12 cellular contexts compared by ENCODE assay signal in genomic region chr20:37522258-37523011, GRCh38. TPM values are rescaled to one million over a fixed set of nuclear protein-coding genes. Genes with fewer than 3 reads are reported as not detected.
A peak's percentile ranks its signal among the peaks of the same experiment; 100 is the strongest.
DNase-seq lines count a peak whose midpoint lies in the region; ATAC-seq, FAIRE-seq and TF ChIP-seq lines count a peak whose summit lies in the region.
"Had no signal": no experiment of that assay in that cellular context is flagged by ENCODE, and none has a peak within 500 bp of the region (broad histone marks: within the 10 kb centered on the region; RNA-seq: fewer than 3 reads in every experiment).

No MANE protein-coding gene starts in this region.

- FAIRE-seq in H1 (lab: Jason Lieb, UNC) = peak; percentile 62

- peak; percentile 84 for DNase-seq in NCI-H2227 (lab: John Stamatoyannopoulos, UW; ENCODE audit: unreplicated experiment)
- DNase-seq in H1 (ENCODE audit: low read depth in 1 of 2, low spot score in 2 of 2) = peak in 1 of 2 experiments; percentile 57
- peak; percentile 51 to 86 for DNase-seq in lower leg skin (ENCODE audit: low spot score in 2 of 2)
- DNase-seq in superior temporal gyrus (ENCODE audit: extremely low spot score) = peak; percentile 24
- DNase-seq in Calu3 = no peak
- no peak for DNase-seq in activated gamma-delta T cell treated with Interleukin-2 at 50 U/mL for 16 hours
- DNase-seq: activated CD4-positive, alpha-beta T cell treated with anti-CD3 and anti-CD28 coated beads, Interleukin-2, amount 50 U/mL, for 4 hours; DMS79 treated with DMSO at 0.1 percent for 48 hours had no signal

- intact Hi-C loops in lower leg skin (cut with DNase I; ENCODE audit: low total_unique reads) (no loop called here), Calu3 (cut with micrococcal nuclease; ENCODE audit: unreplicated experiment) (no loop called here)

- peak overlapping the region; percentile 75 to 87 for H3K4me2 ChIP-seq in H1 (ENCODE audit: insufficient read depth in 1 of 2, low read depth in 2 of 2, low read length in 2 of 2)
- H3K4me2 ChIP-seq: KMS-11 had no signal

- H2BK5ac ChIP-seq in H1 (ENCODE audit: low read depth, low read length) = no peak overlapping the region

- no peak overlapping the region for H3K14ac ChIP-seq in H1 (ENCODE audit: insufficient read length)

- CTCF ChIA-PET in H1 (lab: Charles Lee; ENCODE audit: partially characterized antibody) (interaction anchor here (1.6 to 2.3 kb wide), 2 partner anchors 126 to 130 kb away, joined by 6 to 9 read pairs; no protein-coding TSS in a partner anchor), Calu3 (lab: Charles Lee) (no interaction called here)

- 47% methylated on average over 19 of the region's 37 CpGs; no CpG with 5 or more reads in 1 of the 2 experiments for WGBS in H1 (ENCODE audit: extremely low coverage in 1 of 2, insufficient coverage in 1 of 2, insufficient read length in 1 of 2, insufficient replicate concordance in 2 of 2, low coverage in 1 of 2, low lambda C conversion rate in 2 of 2, missing lambda C conversion rate in 1 of 2), 2 experiments
- WGBS in lower leg skin, 2 donors = 35 to 47% methylated on average over 18 to 20 of the region's 37 CpGs

- no peak overlapping the region for H2BK12ac ChIP-seq in H1 (ENCODE audit: low read depth, low read length)

- H3K23ac ChIP-seq in H1 (ENCODE audit: insufficient read length) = no peak overlapping the region

- no peak for TF ChIP-seq CTCF in H1 (IDR thresholded peaks at IDR 0.05; ENCODE audit: control extremely low read depth in 1 of 3, insufficient read depth in 1 of 3, low read depth in 1 of 3, low read length in 3 of 3)
- TF ChIP-seq CTCF in lower leg skin (IDR thresholded peaks at IDR 0.05) = no peak
- no peak for TF ChIP-seq CTCF in Calu3 (IDR thresholded peaks at IDR 0.05; ENCODE audit: unreplicated experiment)

- peaks cover 37% of the 10 kb centered on the region for H3K79me1 ChIP-seq in H1 (ENCODE audit: low read depth, low read length)

- H3K4me3 Mint-ChIP-seq in Calu3 (ENCODE audit: low read depth, unreplicated experiment) = no peak overlapping the region

- H3K36me3 ChIP-seq in H1 (ENCODE audit: control insufficient read depth in 2 of 4, insufficient read depth in 4 of 4, low read length in 3 of 4) = peaks cover 0 to 10% (median 6%) of the 10 kb centered on the region in 4 experiments; a peak in 5 of 8 replicates

- peaks cover 63% of the 10 kb centered on the region for H3K36me3 Mint-ChIP-seq in Calu3 (ENCODE audit: insufficient read depth, unreplicated experiment)

- peaks cover 2% of the 10 kb centered on the region for H3K9me3 Mint-ChIP-seq in Calu3 (ENCODE audit: low read depth, unreplicated experiment)

- no peak for TF ChIP-seq EP300 in H1 (IDR thresholded peaks at IDR 0.05; ENCODE audit: borderline replicate concordance in 1 of 2, low read depth in 2 of 2, low read length in 2 of 2)

- no peaks in the 10 kb centered on the region for H3K27me3 Mint-ChIP-seq in Calu3 (ENCODE audit: unreplicated experiment)

- BruUV-seq in Calu3 (replicated peaks; lab: Mats Ljungman, UMichigan) = no TSS peak

- H3K23me2 ChIP-seq in H1 (ENCODE audit: low read depth, low read length) = peaks cover 6% of the 10 kb centered on the region; the same call in 1 of the 2 replicates

- H4K20me1 ChIP-seq in H1 (replicated peaks in 1 of 2; ENCODE audit: control insufficient read depth in 1 of 2, insufficient read depth in 2 of 2, low read length in 2 of 2) = peaks cover 15 to 44% of the 10 kb centered on the region in 2 experiments

- H2BK120ac ChIP-seq in H1 (replicated peaks; ENCODE audit: low read depth, low read length) = no peak overlapping the region

- POLR2A ChIA-PET in H1 (lab: Charles Lee; ENCODE audit: partially characterized antibody) = interaction anchor here (0.6 to 3.9 kb wide), 9 partner anchors 8 to 912 kb away, joined by 3 to 20 read pairs (median 7); no protein-coding TSS in a partner anchor

- no peak overlapping the region for H3K18ac ChIP-seq in H1 (ENCODE audit: extremely low read depth, low read length)

- peaks cover 26% of the 10 kb centered on the region for H3K4me1 Mint-ChIP-seq in Calu3 (ENCODE audit: low read depth, unreplicated experiment)

- H4K91ac ChIP-seq in H1 (replicated peaks; ENCODE audit: insufficient read length, low read length) = no peak overlapping the region

- no peak overlapping the region for H3K9ac ChIP-seq in H1 (replicated peaks in 1 of 4; ENCODE audit: extremely low read depth in 1 of 4, low read depth in 3 of 4, low read length in 3 of 4)
- H3K9ac ChIP-seq: KMS-11 had no signal

- no peak overlapping the region for H4K5ac ChIP-seq in H1 (ENCODE audit: insufficient read length, low read depth, low read length)

- no peak overlapping the region; the same call in 1 of the 2 replicates for H4K8ac ChIP-seq in H1 (ENCODE audit: extremely low read depth, insufficient read depth, low read length)

- no peak overlapping the region for H2AFZ ChIP-seq in H1 (ENCODE audit: low read length)

- H3K4me3 ChIP-seq in H1 (ENCODE audit: extremely low read depth in 1 of 4, insufficient read depth in 2 of 4, low read depth in 3 of 4, low read length in 4 of 4) (peak overlapping the region; percentile 23 to 66 (median 56); a peak in 5 of 8 replicates), lower leg skin (ENCODE audit: low read depth, poor library complexity, severe bottlenecking) (no peak overlapping the region)

- H3K56ac ChIP-seq in H1 (replicated peaks; ENCODE audit: insufficient read length, low read depth, low read length) = no peak overlapping the region

- peaks cover 15 to 48% (median 33%) of the 10 kb centered on the region in 4 experiments for H3K4me1 ChIP-seq in H1 (replicated peaks in 1 of 4; ENCODE audit: control insufficient read depth in 3 of 4, insufficient read depth in 4 of 4, low read length in 3 of 4)

- H3K9me3 ChIP-seq in H1 (ENCODE audit: insufficient read depth in 2 of 2, low read depth in 1 of 2, low read length in 1 of 2) = peaks cover 0 to 5% of the 10 kb centered on the region in 2 experiments; a peak in 1 of 4 replicates

- no peaks in the 10 kb centered on the region; a peak in 1 of 7 replicates for H3K27me3 ChIP-seq in H1 (replicated peaks in 1 of 4; ENCODE audit: control insufficient read depth in 3 of 4, extremely low read depth in 1 of 4, insufficient read depth in 3 of 4, low read length in 3 of 4)

- H3K79me2 ChIP-seq in H1 (ENCODE audit: control insufficient read depth in 1 of 2, insufficient read depth in 2 of 2, low read length in 2 of 2) = peaks cover 16 to 94% of the 10 kb centered on the region in 2 experiments

- TF ChIP-seq RAD21 in H1 (IDR thresholded peaks at IDR 0.05 in 1 of 2, conservative IDR thresholded peaks at IDR 0.05 in 1 of 2; ENCODE audit: low read depth in 2 of 2, low read length in 2 of 2) = no peak; a peak in 1 of 4 replicates

- H3K27ac ChIP-seq in H1 (ENCODE audit: low read depth, low read length) = no peak overlapping the region
- H3K27ac ChIP-seq: KMS-11 had no signal

- TF ChIP-seq POLR2A in H1 (IDR thresholded peaks at IDR 0.05; ENCODE audit: control extremely low read depth in 1 of 2, low read depth in 2 of 2, low read length in 2 of 2) (no peak), lower leg skin (IDR thresholded peaks at IDR 0.05) (no peak)

- H2BK20ac ChIP-seq in H1 (ENCODE audit: low read length) = no peak overlapping the region

- no peak overlapping the region for H2BK15ac ChIP-seq in H1 (ENCODE audit: low read length)

- H3K4ac ChIP-seq in H1 (replicated peaks; ENCODE audit: insufficient read length, low read depth, low read length) = no peak overlapping the region

- no peak overlapping the region for H3K27ac Mint-ChIP-seq in Calu3 (ENCODE audit: unreplicated experiment)

- no peak overlapping the region for H2AK5ac ChIP-seq in H1 (ENCODE audit: low read depth, low read length)

- ATAC-seq in HG03439 (IDR thresholded peaks at IDR 0.05; ENCODE audit: unreplicated experiment) = no peak
- ATAC-seq in GM18870 (IDR thresholded peaks at IDR 0.05; ENCODE audit: unreplicated experiment) = no peak

TF ChIP-seq in H1, 55 proteins besides CTCF, POLR2A, EP300 and RAD21:
- TF ChIP-seq MAX (IDR thresholded peaks at IDR 0.05) (0 out of 2 replicates have a peak, but pooled peaks have one; percentile 4), YY1 (IDR thresholded peaks at IDR 0.05; ENCODE audit: low read depth, low read length) (0 out of 2 replicates have a peak, but pooled peaks have one; percentile 12), TEAD4 (IDR thresholded peaks at IDR 0.05; ENCODE audit: low read depth, low read length) (peak; percentile 62), CREB1 (IDR thresholded peaks at IDR 0.05) (no peak), SP1 (IDR thresholded peaks at IDR 0.05; ENCODE audit: low read depth, low read length) (0 out of 2 replicates have a peak, but pooled peaks have one; percentile 20), POLR2AphosphoS5 (IDR thresholded peaks at IDR 0.05; ENCODE audit: low read depth, low read length) (0 out of 2 replicates have a peak, but pooled peaks have one; percentile 6), KDM1A (IDR thresholded peaks at IDR 0.05; ENCODE audit: borderline replicate concordance, low read length) (no peak)

RNA-seq across cellular contexts. Expression of gene NNAT, which starts 1.4 kb away (rescaled TPM):
- 66.8 and 71.5 TPM in 2 replicates for total RNA-seq in H1 (2021; fragmentation: NEBNext Ultra II Directional; extraction: Animal tissue kit (Norgen Biotek cat#: 25700))
- polyA plus RNA-seq in H1 (2011; rRNA removed) = 175 and 184 TPM in 2 replicates
- 189 TPM for polyA plus RNA-seq in H1 (2011; cell fraction: cytosol; rRNA removed)
- 108 TPM for polyA plus RNA-seq in H1 (2011; cell fraction: nucleus; rRNA removed)
- 95.7 to 129 TPM (median 122 TPM) in 4 replicates for polyA plus RNA-seq in H1 (2012, experiment 1 of 2)
- 151 TPM for polyA plus RNA-seq in H1 (2012, experiment 2 of 2)
- 60.7 TPM for polyA plus RNA-seq in H1 (2013, experiment 1 of 2)
- polyA plus RNA-seq in H1 (2013, experiment 2 of 2) = 75.9 TPM
- polyA minus RNA-seq in H1 (2011; rRNA and poly(A)+ RNA removed) = 52.9 and 63.8 TPM in 2 replicates
- 35.2 TPM for polyA minus RNA-seq in H1 (2011; cell fraction: cytosol; rRNA and poly(A)+ RNA removed)
- polyA minus RNA-seq in H1 (2011; cell fraction: nucleus; rRNA and poly(A)+ RNA removed) = 29.1 TPM
- total RNA-seq in lower leg skin = 1 to 10 TPM; 1.3 to 3.8 (median 2.3) TPM
- not detected in 2 replicates for total RNA-seq in Calu3 (2022)
- total RNA-seq: RPMI7951 had no signal

RNA-seq across cellular contexts. Expression of gene BLCAP, which starts 5.2 kb away (rescaled TPM):
- 51.1 and 60.3 TPM in 2 replicates for total RNA-seq in H1 (2021; fragmentation: NEBNext Ultra II Directional; extraction: Animal tissue kit (Norgen Biotek cat#: 25700))
- polyA plus RNA-seq in H1 (2011; rRNA removed) = 69.2 and 72.2 TPM in 2 replicates
- polyA plus RNA-seq in H1 (2011; cell fraction: cytosol; rRNA removed) = 68.8 TPM
- 57.1 TPM for polyA plus RNA-seq in H1 (2011; cell fraction: nucleus; rRNA removed)
- polyA plus RNA-seq in H1 (2012, experiment 1 of 2) = 39.7 to 48.2 TPM (median 45.8 TPM) in 4 replicates
- 36.4 TPM for polyA plus RNA-seq in H1 (2012, experiment 2 of 2)
- 48.3 TPM for polyA plus RNA-seq in H1 (2013, experiment 1 of 2)
- polyA plus RNA-seq in H1 (2013, experiment 2 of 2) = 52.3 TPM
- 48.7 and 61.2 TPM in 2 replicates for polyA minus RNA-seq in H1 (2011; rRNA and poly(A)+ RNA removed)
- polyA minus RNA-seq in H1 (2011; cell fraction: cytosol; rRNA and poly(A)+ RNA removed) = 29.9 TPM
- 46.8 TPM for polyA minus RNA-seq in H1 (2011; cell fraction: nucleus; rRNA and poly(A)+ RNA removed)
- total RNA-seq in lower leg skin (100 to 1,000 TPM in 3 of 4 donors, 10 to 100 TPM in 1; 91.3 to 136 (median 103) TPM), Calu3 (2022) (90.4 and 114 TPM in 2 replicates)

Comparison
In these comparisons a context has a peak if more than half of its experiments do, and no peak if none do; other contexts are left out.
1. DNase-seq: peak in NCI-H2227 (single experiment), lower leg skin (2 of 2) and superior temporal gyrus (single experiment); none in Calu3 (single experiment) and activated gamma-delta T cell treated with Interleukin-2 at 50 U/mL for 16 hours (single experiment).
2. RNA of gene NNAT, which starts 1.4 kb away (total RNA-seq): 66.8 to 71.5 TPM in H1; 1.3 to 3.8 TPM in lower leg skin and not detected in Calu3; every median in the first group is over 10 times any median in the second.